Comparison of ENCODE assay signal across 12 cellular contexts in the genomic region with DNA sequence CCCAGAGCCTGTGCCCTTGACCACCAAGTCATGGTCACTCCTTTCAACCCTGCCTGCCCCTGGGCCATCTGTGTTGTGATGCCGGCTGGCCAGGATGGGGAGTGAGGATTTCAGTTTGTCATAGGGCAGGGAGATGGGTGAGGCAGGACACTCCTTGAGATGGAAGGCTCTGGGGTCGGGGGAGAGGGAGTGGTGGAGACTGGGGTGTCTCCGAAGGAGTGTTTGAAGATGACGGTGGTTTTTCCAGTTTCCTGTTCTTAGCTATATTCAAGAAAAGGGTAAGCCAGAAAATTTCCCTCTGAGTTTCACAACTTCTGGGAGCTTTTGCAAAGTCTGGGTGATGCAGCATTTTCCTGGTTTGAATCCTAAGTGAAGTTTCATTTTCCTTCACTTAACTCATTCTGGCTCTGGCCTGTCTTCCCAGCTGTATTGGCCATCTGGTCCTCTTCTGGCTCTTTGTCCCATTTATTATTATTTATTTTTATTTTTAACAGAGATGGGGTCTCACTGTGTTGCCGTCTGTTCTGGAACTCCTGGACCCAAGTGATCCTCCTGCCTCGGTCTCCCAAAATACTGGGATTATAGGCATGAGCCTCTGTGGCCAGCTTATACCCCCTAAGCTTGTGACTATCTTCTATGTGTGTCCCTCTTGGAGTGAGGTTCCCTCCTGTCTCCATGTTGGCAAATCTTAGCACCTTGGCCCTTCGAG. TPM values are rescaled to one million over a fixed set of nuclear protein-coding genes. Genes with fewer than 3 reads are reported as not detected.
DNase-seq lines count a peak whose midpoint lies in the region; ATAC-seq and TF ChIP-seq lines count a peak whose summit lies in the region.
"Had no signal": no experiment of that assay in that cellular context is flagged by ENCODE, and none has a peak within 500 bp of the region (broad histone marks: within the 10 kb centered on the region; RNA-seq: fewer than 3 reads in every experiment).

No MANE protein-coding gene starts in this region.

- peaks cover 35% of the 10 kb centered on the region for H3K36me3 ChIP-seq in RWPE2 (ENCODE audit: low read depth)
- peaks cover 0 to 8% of the 10 kb centered on the region in 2 donors for H3K36me3 ChIP-seq in gastroesophageal sphincter
- peaks cover 5% of the 10 kb centered on the region for H3K36me3 ChIP-seq in CD8-positive, alpha-beta T cell (ENCODE audit: insufficient read depth, low read length)

- H3K9me3 Mint-ChIP-seq in CD8-positive, alpha-beta T cell: peaks cover 24% of the 10 kb centered on the region

- H3K36me3 Mint-ChIP-seq in CD8-positive, alpha-beta T cell: peaks cover 71% of the 10 kb centered on the region

- peak overlapping the region; percentile 99 for H3K27ac ChIP-seq in AG04450 (ENCODE audit: low read depth, low read length)
- H3K27ac ChIP-seq in RWPE2 (ENCODE audit: poor library complexity, severe bottlenecking): peak overlapping the region; percentile 37
- peak overlapping the region; percentile 85 to 94 (median 90) for H3K27ac ChIP-seq in gastroesophageal sphincter
- no peak overlapping the region for H3K27ac ChIP-seq in CD8-positive, alpha-beta T cell (ENCODE audit: low read depth, low read length)

- H3K9me3 ChIP-seq in AG04450 (ENCODE audit: control insufficient read depth, insufficient read depth, low read length) (peaks cover 16% of the 10 kb centered on the region), RWPE2 (ENCODE audit: severe bottlenecking) (peaks cover 13% of the 10 kb centered on the region), gastroesophageal sphincter (peaks cover 0 to 4% (median 0%) of the 10 kb centered on the region in 3 donors)
- peaks cover 8% of the 10 kb centered on the region for H3K9me3 ChIP-seq in CD8-positive, alpha-beta T cell (ENCODE audit: low read length)

- H3K4me1 ChIP-seq in RWPE2 (ENCODE audit: insufficient read depth, poor library complexity, severe bottlenecking): no peaks in the 10 kb centered on the region
- peaks cover 24 to 88% (median 38%) of the 10 kb centered on the region in 3 donors for H3K4me1 ChIP-seq in gastroesophageal sphincter
- peaks cover 5% of the 10 kb centered on the region for H3K4me1 ChIP-seq in CD8-positive, alpha-beta T cell (ENCODE audit: insufficient read depth, low read length)

- no peak for TF ChIP-seq CTCF in AG04450 (IDR thresholded peaks at IDR 0.05; ENCODE audit: low read depth, low read length)
- TF ChIP-seq CTCF in RWPE2 (IDR thresholded peaks at IDR 0.05; ENCODE audit: poor library complexity, severe bottlenecking): no peak
- TF ChIP-seq CTCF in gastroesophageal sphincter (IDR thresholded peaks at IDR 0.05): no peak
- TF ChIP-seq CTCF in CD8-positive, alpha-beta T cell (IDR thresholded peaks at IDR 0.05): no peak

- no peaks in the 10 kb centered on the region for H3K27me3 ChIP-seq in AG04450 (ENCODE audit: control insufficient read depth, insufficient read depth, low read length)
- H3K27me3 ChIP-seq in RWPE2 (ENCODE audit: insufficient read depth, poor library complexity, severe bottlenecking): no peaks in the 10 kb centered on the region
- no peaks in the 10 kb centered on the region for H3K27me3 ChIP-seq in gastroesophageal sphincter
- H3K27me3 ChIP-seq in CD8-positive, alpha-beta T cell (ENCODE audit: insufficient read depth, low read length): no peaks in the 10 kb centered on the region
- H3K27me3 ChIP-seq: BLaER1 treated with 17β-estradiol and CSF1 and Interleukin-3, amounts not matched to agents 10 nM and 100 nM had no signal

- no peak overlapping the region for H3K4me3 Mint-ChIP-seq in CD8-positive, alpha-beta T cell

- H3K27me3 Mint-ChIP-seq in CD8-positive, alpha-beta T cell (ENCODE audit: low read depth): no peaks in the 10 kb centered on the region

- peak; percentile 58; the same call in 2 of the 3 replicates for ATAC-seq in RWPE2 (ENCODE audit: low read depth)
- peak; percentile 78 for ATAC-seq in gastroesophageal sphincter
- ATAC-seq in sciatic nerve: peak; percentile 88
- ATAC-seq in HG03095 (IDR thresholded peaks at IDR 0.05; ENCODE audit: unreplicated experiment): no peak
- no peak for ATAC-seq in CD8-positive, alpha-beta T cell
- ATAC-seq: GM12878 had no signal

- CTCF ChIA-PET in AG04450 (lab: Charles Lee): no interaction called here
- CTCF ChIA-PET in CD8-positive, alpha-beta T cell (lab: Charles Lee): interaction anchor here (0.9 kb wide), 1 partner anchor 45 kb away, joined by 3 read pairs; no protein-coding TSS in a partner anchor

- TF ChIP-seq EP300 in gastroesophageal sphincter (IDR thresholded peaks at IDR 0.05): no peak

- POLR2A ChIA-PET in AG04450 (lab: Yijun Ruan, JAX): interaction anchor here (0.6 to 1.6 kb wide), 6 partner anchors 11 to 89 kb away, joined by 3 to 6 read pairs (median 4); a partner anchor contains a TSS
- POLR2A ChIA-PET in CD8-positive, alpha-beta T cell (lab: Charles Lee): no interaction called here

- DNase-seq in AG04450 (ENCODE audit: low read depth, low spot score) (no peak), RWPE2 (ENCODE audit: low spot score) (no peak), sciatic nerve (ENCODE audit: low spot score) (no peak), glomerular visceral epithelial cell (ENCODE audit: extremely low spot score) (no peak)
- no peak for DNase-seq in activated naive CD4-positive, alpha-beta T cell treated with Interleukin-2 at 50 U/mL for 16 hours
- no peak for DNase-seq in CD8-positive, alpha-beta T cell
- DNase-seq: activated naive CD4-positive, alpha-beta T cell treated with anti-CD3 and anti-CD28 coated beads, Interleukin-2, amount 50 U/mL, for 16 hours; NCI-H2081 had no signal

- WGBS in gastroesophageal sphincter (ENCODE audit: low coverage in 1 of 2), 2 donors: 45 to 76% methylated on average over 3 to 5 of the region's 7 CpGs

- no peak for TF ChIP-seq POLR2A in gastroesophageal sphincter (IDR thresholded peaks at IDR 0.05)

- H3K4me3 ChIP-seq in AG04450 (ENCODE audit: low read depth, low read length) (no peak overlapping the region), RWPE2 (ENCODE audit: severe bottlenecking) (no peak overlapping the region), gastroesophageal sphincter (no peak overlapping the region)
- H3K4me3 ChIP-seq in CD8-positive, alpha-beta T cell (ENCODE audit: low read depth, low read length): no peak overlapping the region
- H3K4me3 ChIP-seq: GM12878 had no signal

- intact Hi-C loops in sciatic nerve (cut with DNase I): no loop called here
- intact Hi-C loops in CD8-positive, alpha-beta T cell (cut with DNase I, micrococcal nuclease): no loop called here

- H3K27ac Mint-ChIP-seq in CD8-positive, alpha-beta T cell: no peak overlapping the region

- H3K4me1 Mint-ChIP-seq in CD8-positive, alpha-beta T cell (ENCODE audit: low read depth): peaks cover 35% of the 10 kb centered on the region

RNA-seq across cellular contexts. Expression of a gene that starts 27.7 kb away (rescaled TPM):
- polyA plus RNA-seq in AG04450 (2011; rRNA removed): 69.7 and 102 TPM in 2 replicates
- polyA minus RNA-seq in AG04450 (2011; rRNA and poly(A)+ RNA removed): 290 and 395 TPM in 2 replicates
- 100 to 1,000 TPM in 1 of 4 donors, 10 to 100 TPM in 3; 50.8 to 122 (median 63.1) TPM for total RNA-seq in gastroesophageal sphincter
- 34.2 TPM for total RNA-seq in sciatic nerve
- 10 to 100 TPM; 41.1 to 41.2 TPM for total RNA-seq in CD8-positive, alpha-beta T cell

Comparison
In these comparisons a context has a peak if more than half of its experiments do, and no peak if none do; other contexts are left out.
1. ATAC-seq: peak in RWPE2 (single experiment), gastroesophageal sphincter (single experiment) and sciatic nerve (single experiment); none in HG03095 (single experiment) and CD8-positive, alpha-beta T cell (single experiment).